Comparison of ENCODE assay signal across 23 cellular contexts in the genomic region with DNA sequence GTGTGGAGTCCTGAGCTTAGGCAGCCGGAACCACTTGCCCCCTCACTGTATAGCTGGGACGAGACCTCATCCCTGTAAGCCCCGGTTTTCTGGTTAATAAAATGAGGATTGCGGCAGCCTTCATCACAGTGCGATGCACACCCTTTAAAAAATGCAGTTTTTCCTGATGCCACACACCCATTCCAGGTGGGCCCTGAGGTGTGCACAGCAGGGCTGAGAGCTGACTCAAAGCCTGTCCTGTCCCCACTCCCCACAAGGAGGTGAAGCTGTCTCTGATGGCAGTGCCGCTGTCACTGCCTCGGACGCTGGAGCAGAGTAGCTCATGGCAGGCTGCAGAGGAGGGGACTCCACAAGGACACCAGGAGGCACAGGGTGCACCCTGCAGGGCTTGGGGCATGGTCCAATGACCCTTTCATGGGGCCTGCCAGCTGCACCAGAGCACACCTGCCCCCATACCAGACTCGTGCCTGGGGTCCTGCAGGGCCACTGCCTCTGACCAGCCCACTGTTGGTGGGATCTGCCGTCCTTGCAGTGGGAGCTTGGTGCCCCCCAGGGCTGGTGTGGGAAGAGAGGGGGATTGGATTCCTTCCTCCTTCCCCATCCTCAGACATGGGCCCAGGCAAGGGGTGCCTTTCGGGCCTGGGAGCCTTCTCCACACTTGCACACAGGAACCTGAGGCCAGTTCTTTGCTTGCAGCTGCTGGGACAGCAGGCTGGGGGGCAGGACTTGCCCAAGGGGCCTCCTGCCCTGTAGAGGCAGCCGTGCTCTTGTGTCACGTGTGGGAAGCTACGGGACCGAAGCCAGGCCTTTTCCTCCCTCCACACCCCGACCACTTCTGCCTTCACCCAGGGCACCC. TPM values are rescaled to one million over a fixed set of nuclear protein-coding genes. Genes with fewer than 3 reads are reported as not detected.
A peak's percentile ranks its signal among the peaks of the same experiment; 100 is the strongest.
DNase-seq lines count a peak whose midpoint lies in the region; ATAC-seq and TF ChIP-seq lines count a peak whose summit lies in the region.
"Had no signal": no experiment of that assay in that cellular context is flagged by ENCODE, and none has a peak within 500 bp of the region (broad histone marks: within the 10 kb centered on the region; RNA-seq: fewer than 3 reads in every experiment).

No MANE protein-coding gene starts in this region.

- no peaks in the 10 kb centered on the region for H3K36me3 ChIP-seq in mammary epithelial cell (ENCODE audit: insufficient read depth, low read length)
- no peaks in the 10 kb centered on the region for H3K36me3 ChIP-seq in breast epithelium
- H3K36me3 ChIP-seq in esophagus (ENCODE audit: control insufficient read depth in 2 of 2, insufficient read depth in 2 of 2, low read length in 1 of 2), result peaks cover 0 to 19% of the 10 kb centered on the region in 2 donors
- H3K36me3 ChIP-seq in mucosa of descending colon (ENCODE audit: low read depth), result no peaks in the 10 kb centered on the region
- no peaks in the 10 kb centered on the region for H3K36me3 ChIP-seq in aorta (ENCODE audit: control insufficient read depth in 1 of 2, insufficient read depth in 2 of 2, low read length in 1 of 2)
- H3K36me3 ChIP-seq: colonic mucosa, pancreas, thyroid gland had no signal

- no peak for TF ChIP-seq CTCF in mammary epithelial cell (conservative IDR thresholded peaks at IDR 0.05 in 1 of 2, IDR thresholded peaks at IDR 0.05 in 1 of 2; ENCODE audit: extremely low read depth in 1 of 2, insufficient read depth in 1 of 2, low read depth in 1 of 2, low read length in 2 of 2)
- no peak for TF ChIP-seq CTCF in breast epithelium (IDR thresholded peaks at IDR 0.05)
- no peak for TF ChIP-seq CTCF in mucosa of descending colon (IDR thresholded peaks at IDR 0.05)

- H3K27ac ChIP-seq in mammary epithelial cell (ENCODE audit: insufficient read depth, low read depth, low read length), result no peak overlapping the region
- no peak overlapping the region for H3K27ac ChIP-seq in breast epithelium
- peak overlapping the region; percentile 72 to 89 for H3K27ac ChIP-seq in esophagus (ENCODE audit: low read depth in 2 of 2, low read length in 1 of 2)
- no peak overlapping the region for H3K27ac ChIP-seq in aorta (ENCODE audit: low read depth in 1 of 2, low read length in 2 of 2)
- H3K27ac ChIP-seq: colonic mucosa, pancreas, thyroid gland had no signal

- H3K9me3 ChIP-seq in mammary epithelial cell (replicated peaks; ENCODE audit: insufficient read depth, low read length) (no peaks in the 10 kb centered on the region), breast epithelium (no peaks in the 10 kb centered on the region), esophagus (ENCODE audit: control insufficient read depth in 2 of 2, insufficient read depth in 1 of 2, low read depth in 1 of 2, low read length in 1 of 2) (no peaks in the 10 kb centered on the region), mucosa of descending colon (no peaks in the 10 kb centered on the region), aorta (ENCODE audit: control insufficient read depth, low read length) (no peaks in the 10 kb centered on the region)
- H3K9me3 ChIP-seq: colonic mucosa, pancreas, thyroid gland had no signal

- H4K20me1 ChIP-seq in mammary epithelial cell (ENCODE audit: insufficient read depth, low read length), result peaks cover 13% of the 10 kb centered on the region

- H3K36me3 Mint-ChIP-seq in activated naive CD4-positive, alpha-beta T cell treated with anti-CD3 and anti-CD28 coated beads, Interleukin-2, amount 50 U/mL, for 72 hours, result peaks cover 0 to 4% of the 10 kb centered on the region in 2 donors
- H3K36me3 Mint-ChIP-seq: activated CD8-positive, alpha-beta memory T cell treated with anti-CD3 and anti-CD28 coated beads, Interleukin-2, amount 10 ng/mL, durations not matched to agents 7 days and 5 days; IgD-negative memory B cell; stimulated activated memory B cell treated with anti-CD40 and anti-IgM and Interleukin-4, amounts not matched to agents 10 μg/mL and 1 μg/mL and 100 μg/mL, for 72 hours had no signal

- H3K27ac Mint-ChIP-seq in activated naive CD4-positive, alpha-beta T cell treated with anti-CD3 and anti-CD28 coated beads, Interleukin-2, amount 50 U/mL, for 72 hours, result no peak overlapping the region
- H3K27ac Mint-ChIP-seq: activated CD8-positive, alpha-beta memory T cell treated with anti-CD3 and anti-CD28 coated beads, Interleukin-2, amount 10 ng/mL, durations not matched to agents 7 days and 5 days; IgD-negative memory B cell; stimulated activated memory B cell treated with anti-CD40 and anti-IgM and Interleukin-4, amounts not matched to agents 10 μg/mL and 1 μg/mL and 100 μg/mL, for 72 hours; T-helper 2 cell treated with Interferon-gamma antibody and Interleukin-4, amounts not matched to agents 5 μg/mL and 100 μg/mL, for 36 hours had no signal

- CTCF ChIA-PET in mammary epithelial cell (lab: Charles Lee; ENCODE audit: low non-redundant PET), result no interaction called here

- no peak overlapping the region for H3K4me3 ChIP-seq in mammary epithelial cell (replicated peaks in 1 of 3; ENCODE audit: insufficient read depth in 1 of 3, low read depth in 2 of 3, low read length in 3 of 3)
- H3K4me3 ChIP-seq in breast epithelium, result no peak overlapping the region
- H3K4me3 ChIP-seq in esophagus (ENCODE audit: low read depth in 1 of 2, low read length in 2 of 2), result peak overlapping the region in 1 of 2 donors; percentile 3
- no peak overlapping the region for H3K4me3 ChIP-seq in mucosa of descending colon
- H3K4me3 ChIP-seq in aorta (ENCODE audit: low read length in 2 of 2), result no peak overlapping the region
- H3K4me3 ChIP-seq: colonic mucosa, pancreas, thyroid gland had no signal

- no peak for DNase-seq in mammary epithelial cell
- no peak for DNase-seq in breast epithelium (ENCODE audit: low spot score in 2 of 2)
- DNase-seq in mucosa of descending colon, result peak in 2 of 3 donors; percentile 20 to 31
- peak; percentile 36 to 61 for DNase-seq in aorta
- no peak for DNase-seq in T-helper 1 cell
- DNase-seq in activated naive CD4-positive, alpha-beta T cell treated with anti-CD3 and anti-CD28 coated beads, Interleukin-2, amount 50 U/mL, for 72 hours (ENCODE audit: low spot score in 2 of 2), result no peak
- DNase-seq: activated CD4-positive, CD25-positive, alpha-beta regulatory T cell treated with anti-CD3 and anti-CD28 coated beads, Interleukin-2, amount 50 U/mL, for 72 hours; activated CD8-positive, alpha-beta memory T cell treated with anti-CD3 and anti-CD28 coated beads, Interleukin-2, amount 10 ng/mL, durations not matched to agents 7 days and 5 days; activated effector memory CD4-positive, alpha-beta T cell treated with Interleukin-2 at 50 U/mL for 16 hours; amygdala; C1 segment of cervical spinal cord; colonic mucosa; GF-D8; NCI-H1930; NCI-H510A treated with DMSO at 0.1 percent for 48 hours; stimulated activated CD4-positive, alpha-beta T cell treated with anti-CD3 and anti-CD28 coated beads, Interleukin-12 subunit alpha, Interleukin-12 subunit beta, amount 100 ng/mL, for 4 hours; thyroid gland had no signal

- no peaks in the 10 kb centered on the region for H3K27me3 ChIP-seq in mammary epithelial cell (ENCODE audit: insufficient read depth, low read length)
- H3K27me3 ChIP-seq in breast epithelium, result peaks cover 0 to 3% of the 10 kb centered on the region in 2 donors
- no peaks in the 10 kb centered on the region for H3K27me3 ChIP-seq in esophagus (ENCODE audit: control insufficient read depth in 1 of 2, insufficient read depth in 2 of 2, low read length in 2 of 2)
- H3K27me3 ChIP-seq in aorta (ENCODE audit: control insufficient read depth in 1 of 2, insufficient read depth in 2 of 2, low read length in 1 of 2), result no peaks in the 10 kb centered on the region
- H3K27me3 ChIP-seq: pancreas, thyroid gland had no signal

- in situ Hi-C loops in mammary epithelial cell (cut with MboI; ENCODE audit: low sequenced_read_pairs in 2 of 2), result no loop called here

- peaks cover 42% of the 10 kb centered on the region for H3K4me1 ChIP-seq in mammary epithelial cell (ENCODE audit: insufficient read depth, low read length)
- peaks cover 5 to 13% of the 10 kb centered on the region in 2 donors for H3K4me1 ChIP-seq in breast epithelium
- peaks cover 14 to 48% of the 10 kb centered on the region in 2 donors for H3K4me1 ChIP-seq in esophagus (ENCODE audit: control insufficient read depth in 2 of 2, insufficient read depth in 2 of 2, low read length in 1 of 2)
- H3K4me1 ChIP-seq in mucosa of descending colon (ENCODE audit: low read depth), result peaks cover 8% of the 10 kb centered on the region
- no peaks in the 10 kb centered on the region for H3K4me1 ChIP-seq in aorta (ENCODE audit: control insufficient read depth in 1 of 2, insufficient read depth in 2 of 2, low read length in 2 of 2)
- H3K4me1 ChIP-seq: pancreas had no signal

- H3K79me2 ChIP-seq in mammary epithelial cell (ENCODE audit: insufficient read depth, low read length), result peaks cover 58% of the 10 kb centered on the region

- H2AFZ ChIP-seq in mammary epithelial cell (ENCODE audit: low read depth, low read length), result no peak overlapping the region

- dilution Hi-C loops in mammary epithelial cell (cut with HindIII; ENCODE audit: low sequenced_read_pairs), result no loop called here

- WGBS in mammary epithelial cell (ENCODE audit: low coverage, missing lambda C conversion rate), result 84% methylated on average over 13 of the region's 16 CpGs
- 64 to 76% methylated on average over 14 to 16 of the region's 16 CpGs for WGBS in esophagus, 2 donors
- WGBS in aorta, 2 donors, result 80 to 83% methylated on average over 16 of the region's 16 CpGs

- H3K9ac ChIP-seq in mammary epithelial cell (ENCODE audit: insufficient read depth, low read length), result no peak overlapping the region

- no TSS peak for BruUV-seq in mammary epithelial cell (replicated peaks; lab: Mats Ljungman, UMichigan)

- intact Hi-C loops in mammary epithelial cell (cut with micrococcal nuclease), result no loop called here
- intact Hi-C loops in breast epithelium (cut with DNase I; ENCODE audit: low total_unique reads), result no loop called here
- intact Hi-C loops in mucosa of descending colon (cut with DNase I, micrococcal nuclease), result no loop called here
- intact Hi-C loops in aorta (cut with DNase I), result no loop called here

- H3K4me2 ChIP-seq in mammary epithelial cell (ENCODE audit: insufficient read depth, low read depth, low read length), result peak overlapping the region; percentile 20

- no peaks in the 10 kb centered on the region for H3K9me3 Mint-ChIP-seq in activated naive CD4-positive, alpha-beta T cell treated with anti-CD3 and anti-CD28 coated beads, Interleukin-2, amount 50 U/mL, for 72 hours
- H3K9me3 Mint-ChIP-seq: IgD-negative memory B cell; stimulated activated memory B cell treated with anti-CD40 and anti-IgM and Interleukin-4, amounts not matched to agents 10 μg/mL and 1 μg/mL and 100 μg/mL, for 72 hours; T-helper 2 cell treated with Interferon-gamma antibody and Interleukin-4, amounts not matched to agents 5 μg/mL and 100 μg/mL, for 36 hours had no signal

- no peak for TF ChIP-seq POLR2A in breast epithelium (IDR thresholded peaks at IDR 0.05)

- ATAC-seq in mucosa of descending colon, result no peak
- ATAC-seq in aorta (ENCODE audit: low FRiP score), result no peak
- no peak for ATAC-seq in HG03432 (IDR thresholded peaks at IDR 0.05; ENCODE audit: unreplicated experiment)
- no peak for ATAC-seq in activated naive CD4-positive, alpha-beta T cell treated with anti-CD3 and anti-CD28 coated beads, Interleukin-2, amount 50 U/mL, for 72 hours
- ATAC-seq: activated CD8-positive, alpha-beta memory T cell treated with anti-CD3 and anti-CD28 coated beads, Interleukin-2, amount 10 ng/mL, durations not matched to agents 7 days and 5 days; pancreas; stimulated activated memory B cell treated with anti-CD40 and anti-IgM and Interleukin-4, amounts not matched to agents 10 μg/mL and 1 μg/mL and 100 μg/mL, for 72 hours had no signal

RNA-seq across cellular contexts. Expression of a gene that starts 22.8 kb away (rescaled TPM):
- 100 to 1,000 TPM; 238 to 266 TPM for total RNA-seq in mammary epithelial cell
- 178 TPM for polyA plus RNA-seq in mammary epithelial cell
- 84.2 TPM for polyA minus RNA-seq in mammary epithelial cell
- total RNA-seq in breast epithelium, result 10 to 100 TPM; 13.8 to 56.3 (median 21.0) TPM
- polyA plus RNA-seq in esophagus, result 10 to 100 TPM; 57.9 to 82.0 TPM
- total RNA-seq in mucosa of descending colon, result 10 to 100 TPM; 12.4 to 29.2 (median 15.4) TPM
- 10 to 100 TPM; 32.3 to 62.6 TPM for total RNA-seq in aorta
- 10 to 100 TPM; 28.0 to 66.8 TPM for polyA plus RNA-seq in aorta
- 1 to 10 TPM; 1.6 to 5.5 TPM for total RNA-seq in activated naive CD4-positive, alpha-beta T cell treated with anti-CD3 and anti-CD28 coated beads, Interleukin-2, amount 50 U/mL, for 72 hours

Comparison
In these comparisons a context has a peak if more than half of its experiments do, and no peak if none do; other contexts are left out.
1. DNase-seq: peak in mucosa of descending colon (2 of 3) and aorta (2 of 2); none in mammary epithelial cell (single experiment), breast epithelium (0 of 2), T-helper 1 cell (0 of 5) and activated naive CD4-positive, alpha-beta T cell treated with anti-CD3 and anti-CD28 coated beads, Interleukin-2, amount 50 U/mL, for 72 hours (0 of 2).
2. H3K27ac ChIP-seq: peak in esophagus (2 of 2); none in mammary epithelial cell (single experiment), breast epithelium (0 of 2) and aorta (0 of 2).